9 cellular contexts compared by ENCODE assay signal in genomic region chr6:30688569-30688968, GRCh38. TPM values are rescaled to one million over a fixed set of nuclear protein-coding genes. Genes with fewer than 3 reads are reported as not detected.
DNase-seq lines count a peak whose midpoint lies in the region; ATAC-seq and TF ChIP-seq lines count a peak whose summit lies in the region.
"Had no signal": no experiment of that assay in that cellular context is flagged by ENCODE, and none has a peak within 500 bp of the region (broad histone marks: within the 10 kb centered on the region; RNA-seq: fewer than 3 reads in every experiment).

No MANE protein-coding gene starts in this region.

- H3K27me3 ChIP-seq in CD8-positive, alpha-beta T cell (ENCODE audit: insufficient read depth, low read length): no peaks in the 10 kb centered on the region
- H3K27me3 ChIP-seq in Loucy (ENCODE audit: insufficient read depth, low read length, poor library complexity, severe bottlenecking) (no peaks in the 10 kb centered on the region), osteoblast (ENCODE audit: insufficient read depth, low read length) (no peaks in the 10 kb centered on the region)

- TF ChIP-seq CTCF in CD8-positive, alpha-beta T cell (IDR thresholded peaks at IDR 0.05): no peak
- TF ChIP-seq CTCF in Loucy (conservative IDR thresholded peaks at IDR 0.05; ENCODE audit: low read length) (peak; percentile 19; the same call in 1 of the 2 replicates), osteoblast (IDR thresholded peaks at IDR 0.05; ENCODE audit: extremely low read depth, low read depth, low read length) (no peak)

- peaks cover 70% of the 10 kb centered on the region for H3K79me2 ChIP-seq in Loucy (ENCODE audit: insufficient read depth, low read length)
- H3K79me2 ChIP-seq in osteoblast (ENCODE audit: insufficient read depth, low read length): peaks cover 57% of the 10 kb centered on the region

- POLR2A ChIA-PET in CD8-positive, alpha-beta T cell (lab: Charles Lee): interaction anchor here (0.8 to 2.6 kb wide), 4 partner anchors 29 to 71 kb away, joined by 3 to 17 read pairs (median 8); partner anchors contain the start of genes MDC1, MRPS18B and TUBB

- CTCF ChIA-PET in CD8-positive, alpha-beta T cell (lab: Charles Lee): interaction anchor here (1.0 to 6.7 kb wide), 9 partner anchors 9 to 48 kb away, joined by 3 to 39 read pairs (median 5); partner anchors contain the start of gene MDC1

- DNase-seq in CD8-positive, alpha-beta T cell: no peak
- DNase-seq in osteoblast (ENCODE audit: insufficient read length, low spot score, missing footprints) (no peak), occipital lobe (lab: John Stamatoyannopoulos, UW) (no peak), inferior parietal cortex (ENCODE audit: extremely low spot score) (no peak)
- DNase-seq: Kasumi-1 had no signal

- ATAC-seq in CD8-positive, alpha-beta T cell: no peak
- ATAC-seq in HG03460 (IDR thresholded peaks at IDR 0.05; ENCODE audit: unreplicated experiment): no peak
- ATAC-seq in GM21447 (IDR thresholded peaks at IDR 0.05; ENCODE audit: unreplicated experiment): no peak

- peaks cover 31% of the 10 kb centered on the region for H3K4me1 ChIP-seq in CD8-positive, alpha-beta T cell (ENCODE audit: insufficient read depth, low read length)
- H3K4me1 ChIP-seq in Loucy (ENCODE audit: insufficient read depth, low read length, poor library complexity, severe bottlenecking) (peaks cover 52% of the 10 kb centered on the region), osteoblast (ENCODE audit: insufficient read depth, low read length) (peaks cover 36% of the 10 kb centered on the region)

- peak overlapping the region; percentile 95 for H3K27ac Mint-ChIP-seq in CD8-positive, alpha-beta T cell
- H3K27ac Mint-ChIP-seq in dendritic cell treated with granulocyte-macrophage colony-stimulating factor and Interleukin-4, amounts not matched to agents 40 ng/mL and 50 ng/mL, for 4 days: peak overlapping the region; percentile 91

- no peaks in the 10 kb centered on the region for H3K9me3 ChIP-seq in CD8-positive, alpha-beta T cell (ENCODE audit: low read length)
- H3K9me3 ChIP-seq in Loucy (ENCODE audit: insufficient read depth, low read depth, low read length) (no peaks in the 10 kb centered on the region), osteoblast (ENCODE audit: low read depth, low read length) (no peaks in the 10 kb centered on the region)

- no peaks in the 10 kb centered on the region for H3K9me2 ChIP-seq in Loucy (replicated peaks; ENCODE audit: low read depth, low read length)

- H3K4me3 ChIP-seq in CD8-positive, alpha-beta T cell (ENCODE audit: low read depth, low read length): no peak overlapping the region
- H3K4me3 ChIP-seq in Loucy (ENCODE audit: low read length, poor library complexity, severe bottlenecking): peak overlapping the region; percentile 97
- peak overlapping the region; percentile 96 for H3K4me3 ChIP-seq in osteoblast (ENCODE audit: insufficient read depth, low read length)

- peaks cover 52% of the 10 kb centered on the region for H3K4me1 Mint-ChIP-seq in CD8-positive, alpha-beta T cell (ENCODE audit: low read depth)
- peaks cover 48% of the 10 kb centered on the region for H3K4me1 Mint-ChIP-seq in dendritic cell treated with granulocyte-macrophage colony-stimulating factor and Interleukin-4, amounts not matched to agents 40 ng/mL and 50 ng/mL, for 4 days (ENCODE audit: low read depth)

- no peak overlapping the region for H3K27ac ChIP-seq in CD8-positive, alpha-beta T cell (ENCODE audit: low read depth, low read length)
- peak overlapping the region; percentile 91 for H3K27ac ChIP-seq in osteoblast (ENCODE audit: low read depth, low read length)

- peak overlapping the region; percentile 99 for H3K4me3 Mint-ChIP-seq in CD8-positive, alpha-beta T cell
- peak overlapping the region; percentile 93 for H3K4me3 Mint-ChIP-seq in dendritic cell treated with granulocyte-macrophage colony-stimulating factor and Interleukin-4, amounts not matched to agents 40 ng/mL and 50 ng/mL, for 4 days

- intact Hi-C loops in CD8-positive, alpha-beta T cell (cut with DNase I, micrococcal nuclease): loop anchor here (10.0 kb wide), 2 partner anchors 216 to 806 kb away; partner anchors contain the start of genes GTF2H4 (in 1 of the 2) and MICB (in 1 of the 2)
- intact Hi-C loops in dendritic cell treated with granulocyte-macrophage colony-stimulating factor and Interleukin-4, amounts not matched to agents 40 ng/mL and 50 ng/mL, for 4 days (cut with micrococcal nuclease): no loop called here

- H3F3A ChIP-seq in Loucy (ENCODE audit: low read depth): no peaks in the 10 kb centered on the region

- peaks cover 15% of the 10 kb centered on the region for H4K20me1 ChIP-seq in Loucy (ENCODE audit: insufficient read depth, low read length, poor library complexity, severe bottlenecking)
- H4K20me1 ChIP-seq in osteoblast (ENCODE audit: insufficient read depth, low read length): peaks cover 23% of the 10 kb centered on the region

- no peaks in the 10 kb centered on the region for H3K9me3 Mint-ChIP-seq in CD8-positive, alpha-beta T cell
- H3K9me3 Mint-ChIP-seq in dendritic cell treated with granulocyte-macrophage colony-stimulating factor and Interleukin-4, amounts not matched to agents 40 ng/mL and 50 ng/mL, for 4 days: no peaks in the 10 kb centered on the region

- H3K36me3 ChIP-seq in CD8-positive, alpha-beta T cell (ENCODE audit: insufficient read depth, low read length): no peaks in the 10 kb centered on the region
- H3K36me3 ChIP-seq in Loucy (ENCODE audit: insufficient read depth, low read length) (no peaks in the 10 kb centered on the region), osteoblast (ENCODE audit: insufficient read depth, low read length) (peaks cover 7% of the 10 kb centered on the region)

- peaks cover 29% of the 10 kb centered on the region for H3K36me3 Mint-ChIP-seq in CD8-positive, alpha-beta T cell
- H3K36me3 Mint-ChIP-seq in dendritic cell treated with granulocyte-macrophage colony-stimulating factor and Interleukin-4, amounts not matched to agents 40 ng/mL and 50 ng/mL, for 4 days (ENCODE audit: low read depth): peaks cover 65% of the 10 kb centered on the region

- H3K4me2 ChIP-seq in Loucy (ENCODE audit: low read depth, low read length, poor library complexity, severe bottlenecking) (peak overlapping the region; percentile 97), osteoblast (ENCODE audit: insufficient read depth, low read length) (peak overlapping the region; percentile 96)

- H3K9ac ChIP-seq in Loucy (ENCODE audit: low read depth, low read length, poor library complexity, severe bottlenecking): peak overlapping the region; percentile 96

- H2AFZ ChIP-seq in Loucy (ENCODE audit: low read length) (no peak overlapping the region), osteoblast (ENCODE audit: low read length) (no peak overlapping the region)

- no peaks in the 10 kb centered on the region for H3K27me3 Mint-ChIP-seq in CD8-positive, alpha-beta T cell (ENCODE audit: low read depth)
- H3K27me3 Mint-ChIP-seq in dendritic cell treated with granulocyte-macrophage colony-stimulating factor and Interleukin-4, amounts not matched to agents 40 ng/mL and 50 ng/mL, for 4 days: no peaks in the 10 kb centered on the region

RNA-seq across cellular contexts. Expression of gene PPP1R18, which starts 2.1 kb away (rescaled TPM):
- 10 to 100 TPM; 24.1 to 26.0 TPM for total RNA-seq in CD8-positive, alpha-beta T cell
- 62.6 and 63.9 TPM in 2 replicates for total RNA-seq in osteoblast
- 34.5 TPM for total RNA-seq in occipital lobe

RNA-seq across cellular contexts. Expression of gene NRM, which starts 2.2 kb away (rescaled TPM):
- total RNA-seq in CD8-positive, alpha-beta T cell: 1 to 10 TPM; 1.5 to 2.0 TPM
- total RNA-seq in osteoblast: 2.9 and 3.3 TPM in 2 replicates
- 1.2 TPM for total RNA-seq in occipital lobe

RNA-seq across cellular contexts. Expression of gene DHX16, which starts 15.8 kb away (rescaled TPM):
- 10 to 100 TPM; 15.8 to 17.9 TPM for total RNA-seq in CD8-positive, alpha-beta T cell
- 25.6 and 26.1 TPM in 2 replicates for total RNA-seq in osteoblast
- 20.9 TPM for total RNA-seq in occipital lobe

RNA-seq across cellular contexts. Expression of gene MDC1, which starts 28.5 kb away (rescaled TPM):
- 10 to 100 TPM; 38.9 to 48.8 TPM for total RNA-seq in CD8-positive, alpha-beta T cell
- 5.1 and 5.3 TPM in 2 replicates for total RNA-seq in osteoblast
- total RNA-seq in occipital lobe: 12.5 TPM

RNA-seq across cellular contexts. Expression of gene TUBB, which starts 31.6 kb away (rescaled TPM):
- 10 to 100 TPM; 61.3 to 63.1 TPM for total RNA-seq in CD8-positive, alpha-beta T cell
- total RNA-seq in osteoblast (509 and 605 TPM in 2 replicates), occipital lobe (1,190 TPM)
